ENCODE assay signal across 10 cellular contexts in the genomic region with DNA sequence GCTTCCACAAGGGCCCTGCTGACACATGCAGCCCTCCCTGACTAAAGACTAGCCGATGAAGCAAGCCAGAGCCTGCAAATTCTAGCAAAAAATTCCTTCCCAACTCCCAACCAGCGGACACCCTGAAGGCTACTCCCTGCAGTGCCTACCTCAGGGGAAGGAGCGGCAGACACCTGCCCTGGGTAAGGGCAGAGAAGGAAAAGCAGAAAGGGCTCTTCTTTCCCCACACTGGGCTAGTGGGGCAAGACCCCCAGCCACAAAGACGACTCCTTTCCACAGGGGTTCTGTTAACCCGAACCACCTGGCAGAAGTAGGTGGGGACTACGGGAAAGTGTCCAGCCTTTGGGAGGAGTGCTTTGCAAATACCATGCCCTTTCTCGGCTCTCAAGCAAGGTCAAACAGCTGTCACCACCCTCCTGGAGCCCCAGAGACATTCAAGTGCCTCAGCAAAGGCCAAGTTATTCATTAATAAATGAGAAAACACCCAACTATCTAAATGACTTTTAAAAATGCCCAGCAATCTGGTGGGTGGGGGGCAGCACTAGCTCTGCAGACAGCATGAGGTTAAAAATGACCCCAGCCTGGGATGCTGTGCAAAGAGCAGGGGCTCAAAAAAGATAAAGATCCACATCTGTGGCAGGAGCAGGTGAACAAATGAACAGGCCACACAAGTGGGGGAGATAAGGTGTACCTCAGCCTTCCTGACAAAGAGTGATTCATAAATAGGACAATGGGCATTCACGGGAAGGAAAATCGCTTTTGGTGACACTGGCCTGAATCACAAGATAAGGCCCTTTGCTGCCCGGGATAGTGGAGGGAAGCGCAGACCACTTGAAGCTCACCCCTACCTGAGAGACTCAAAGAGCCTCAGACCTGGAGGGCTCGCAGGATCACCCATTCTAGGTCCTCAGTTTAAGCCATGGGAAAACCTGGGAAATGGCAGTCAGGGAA. TPM values are rescaled to one million over a fixed set of nuclear protein-coding genes. Genes with fewer than 3 reads are reported as not detected.
DNase-seq lines count a peak whose midpoint lies in the region; ATAC-seq, FAIRE-seq and TF ChIP-seq lines count a peak whose summit lies in the region.
"Had no signal": no experiment of that assay in that cellular context is flagged by ENCODE, and none has a peak within 500 bp of the region (broad histone marks: within the 10 kb centered on the region; RNA-seq: fewer than 3 reads in every experiment).

No MANE protein-coding gene starts in this region.

- peaks cover 66 to 82% of the 10 kb centered on the region in 2 donors for H3K36me3 Mint-ChIP-seq in CD14-positive monocyte

- H3K9me2 ChIP-seq in HCT116 (ENCODE audit: insufficient read depth): no peaks in the 10 kb centered on the region

- H3K27me3 ChIP-seq in HCT116 (ENCODE audit: insufficient read depth, low read length) (no peaks in the 10 kb centered on the region), K562 (ENCODE audit: control insufficient read depth in 2 of 2, insufficient read depth in 2 of 2, low read length in 2 of 2) (no peaks in the 10 kb centered on the region), suprapubic skin (no peaks in the 10 kb centered on the region)

- no peak overlapping the region for H2AFZ ChIP-seq in HCT116 (ENCODE audit: low read depth, low read length, poor library complexity, severe bottlenecking)
- H2AFZ ChIP-seq in K562 (ENCODE audit: low read depth, low read length): no peak overlapping the region

- H3K4me3 ChIP-seq in HCT116 (replicated peaks in 1 of 2; ENCODE audit: low read depth in 1 of 2, low read length in 2 of 2) (no peak overlapping the region), K562 (no peak overlapping the region), suprapubic skin (no peak overlapping the region)

- H3K4me1 ChIP-seq in HCT116 (ENCODE audit: control insufficient read depth in 1 of 2, insufficient read depth in 2 of 2, low read length in 2 of 2) (peaks cover 44 to 61% of the 10 kb centered on the region in 2 experiments), K562 (replicated peaks in 1 of 2; ENCODE audit: control insufficient read depth in 2 of 2, insufficient read depth in 2 of 2, low read length in 2 of 2) (peaks cover 27 to 50% of the 10 kb centered on the region in 2 experiments), suprapubic skin (peaks cover 73% of the 10 kb centered on the region)

- H3K9ac ChIP-seq in HCT116 (ENCODE audit: low read length) (peak overlapping the region; percentile 56), K562 (ENCODE audit: insufficient read depth in 1 of 2, low read depth in 2 of 2, low read length in 2 of 2) (0 out of 4 replicates have a peak overlapping the region, but pooled peaks of 1 of the 2 experiments have one; percentile 7)

- H3K27ac ChIP-seq in HCT116 (ENCODE audit: low read depth, low read length): peak overlapping the region; percentile 36
- H3K27ac ChIP-seq in K562 (ENCODE audit: extremely low read depth, low read depth, low read length): no peak overlapping the region
- H3K27ac ChIP-seq in suprapubic skin: peak overlapping the region; percentile 34

- no peaks in the 10 kb centered on the region for H3K9me3 Mint-ChIP-seq in CD14-positive monocyte
- H3K9me3 Mint-ChIP-seq: dendritic cell treated with granulocyte-macrophage colony-stimulating factor and Interleukin-4, amounts not matched to agents 40 ng/mL and 50 ng/mL, for 4 days had no signal

- H3K36me3 ChIP-seq in HCT116 (ENCODE audit: control insufficient read depth in 1 of 2, insufficient read depth in 2 of 2, low read length in 2 of 2) (peaks cover 8 to 16% of the 10 kb centered on the region in 2 experiments; a peak in 2 of 4 replicates), K562 (ENCODE audit: control insufficient read depth, insufficient read depth, low read length) (peaks cover 88% of the 10 kb centered on the region), suprapubic skin (peaks cover 22% of the 10 kb centered on the region)

- in situ Hi-C loops in K562 (cut with MboI): no loop called here

- peaks cover 20% of the 10 kb centered on the region; the same call in 1 of the 2 replicates for H4K20me1 ChIP-seq in HCT116 (ENCODE audit: insufficient read depth)
- H4K20me1 ChIP-seq in K562 (replicated peaks; ENCODE audit: control insufficient read depth, insufficient read depth, low read length): peaks cover 84% of the 10 kb centered on the region

- H3K27ac Mint-ChIP-seq in CD14-positive monocyte: peak overlapping the region in 3 of 7 donors; percentile 48 to 82 (median 55)
- H3K27ac Mint-ChIP-seq: dendritic cell treated with granulocyte-macrophage colony-stimulating factor and Interleukin-4, amounts not matched to agents 40 ng/mL and 50 ng/mL, for 4 days had no signal

- RAD21 ChIA-PET in HCT116 (lab: Charles Lee; ENCODE audit: low non-redundant PET in 1 of 2, low total read pairs in 2 of 2, uncharacterized antibody in 2 of 2, unreplicated experiment in 2 of 2): no interaction called here

- TF ChIP-seq EP300 in K562 (IDR thresholded peaks at IDR 0.05; ENCODE audit: low read length): no peak
- no peak for TF ChIP-seq EP300 in suprapubic skin (IDR thresholded peaks at IDR 0.05)

- H3K9me3 ChIP-seq in HCT116 (ENCODE audit: control insufficient read depth in 1 of 2, insufficient read depth in 1 of 2, low read depth in 1 of 2, low read length in 2 of 2) (no peaks in the 10 kb centered on the region), K562 (replicated peaks; ENCODE audit: control insufficient read depth, insufficient read depth, low read depth, low read length) (no peaks in the 10 kb centered on the region), suprapubic skin (no peaks in the 10 kb centered on the region)

- DNase-seq in HCT116 (ENCODE audit: low read depth, low spot score) (peak; percentile 68), K562 (ENCODE audit: extremely low read depth in 1 of 4, low spot score in 3 of 4) (no peak), left colon (peak; percentile 61 to 69), suprapubic skin (ENCODE audit: low spot score in 2 of 2) (peak in 1 of 2 donors; percentile 47), HTR-8/SVneo (ENCODE audit: insufficient read length, low spot score) (no peak), CD14-positive monocyte (ENCODE audit: low spot score) (no peak), NCI-H1048 (lab: John Stamatoyannopoulos, UW) (no peak)
- DNase-seq: activated CD4-positive, alpha-beta T cell treated with anti-CD3 and anti-CD28 coated beads for 48 hours; NCI-H345 had no signal

- ATAC-seq in HCT116 (peak; percentile 43), K562 (no peak), left colon (peak; percentile 53)

- TF ChIP-seq CTCF in HCT116 (IDR thresholded peaks at IDR 0.05 in 2 of 3, conservative IDR thresholded peaks at IDR 0.05 in 1 of 3; ENCODE audit: borderline replicate concordance in 1 of 3, insufficient read depth in 1 of 3, low read depth in 2 of 3, low read length in 2 of 3) (no peak), K562 (IDR thresholded peaks at IDR 0.05 in 2 of 3, conservative IDR thresholded peaks at IDR 0.05 in 1 of 3; ENCODE audit: insufficient read depth in 2 of 3, low read depth in 1 of 3, low read length in 3 of 3) (no peak), suprapubic skin (IDR thresholded peaks at IDR 0.05) (no peak), CD14-positive monocyte (IDR thresholded peaks at IDR 0.05) (no peak)

- POLR2A ChIA-PET in HCT116 (lab: Charles Lee): no interaction called here
- POLR2A ChIA-PET in K562 (lab: Yijun Ruan, JAX): interaction anchor here (0.7 to 1.7 kb wide), 4 partner anchors 8 to 45 kb away, joined by 4 to 10 read pairs (median 5); no protein-coding TSS in a partner anchor

- 80% methylated on average over 12 of the region's 12 CpGs for WGBS in K562 (ENCODE audit: insufficient coverage, low coverage, missing lambda C conversion rate)
- WGBS in suprapubic skin: 60% methylated on average over 10 of the region's 12 CpGs

- H3K4me3 Mint-ChIP-seq in CD14-positive monocyte: no peak overlapping the region
- H3K4me3 Mint-ChIP-seq: dendritic cell treated with granulocyte-macrophage colony-stimulating factor and Interleukin-4, amounts not matched to agents 40 ng/mL and 50 ng/mL, for 4 days had no signal

- peaks cover 75% of the 10 kb centered on the region for H3K4me1 Mint-ChIP-seq in CD14-positive monocyte

- no peak for FAIRE-seq in K562 (lab: Jason Lieb, UNC)
- no peak for FAIRE-seq in HTR-8/SVneo (lab: Jason Lieb, UNC)

- no TSS peak for BruUV-seq in HCT116 (replicated peaks; lab: Mats Ljungman, UMichigan)
- BruUV-seq in K562 (replicated peaks; lab: Mats Ljungman, UMichigan): no TSS peak

- no peak for TF ChIP-seq POLR2A in HCT116 (IDR thresholded peaks at IDR 0.05; ENCODE audit: borderline replicate concordance, extremely low read depth, insufficient read depth, insufficient read length)
- no peak for TF ChIP-seq POLR2A in K562 (conservative IDR thresholded peaks at IDR 0.05)
- no peak for TF ChIP-seq POLR2A in suprapubic skin (IDR thresholded peaks at IDR 0.05)

- TF ChIP-seq RAD21 in HCT116 (IDR thresholded peaks at IDR 0.05; ENCODE audit: low read depth) (no peak), K562 (CRISPR knock-in tag; conservative IDR thresholded peaks at IDR 0.05 in 1 of 2, IDR thresholded peaks at IDR 0.05 in 1 of 2) (no peak)

- H3K4me2 ChIP-seq in HCT116 (ENCODE audit: low read length) (peak overlapping the region; percentile 63), K562 (ENCODE audit: insufficient read depth, low read length) (no peak overlapping the region)

- intact Hi-C loops in HCT116 (cut with micrococcal nuclease): no loop called here
- intact Hi-C loops in K562 (cut with micrococcal nuclease): no loop called here
- intact Hi-C loops in left colon (cut with DNase I, micrococcal nuclease): no loop called here
- intact Hi-C loops in CD14-positive monocyte (cut with micrococcal nuclease): no loop called here

- peaks cover 37% of the 10 kb centered on the region for H3K9me1 ChIP-seq in K562 (ENCODE audit: control insufficient read depth, insufficient read depth, low read length)

- H3K79me2 ChIP-seq in HCT116 (ENCODE audit: insufficient read depth, low read length) (peaks cover 96% of the 10 kb centered on the region), K562 (ENCODE audit: control insufficient read depth, insufficient read depth, low read length) (peaks cover 95% of the 10 kb centered on the region)

- CTCF ChIA-PET in HCT116 (lab: Charles Lee): interaction anchor here (1.5 kb wide), 1 partner anchor 8 kb away, joined by 8 read pairs; no protein-coding TSS in a partner anchor
- CTCF ChIA-PET in K562 (lab: Yijun Ruan, JAX; ENCODE audit: low intra/inter-chr PET ratio): no interaction called here

- H3K27me3 Mint-ChIP-seq in CD14-positive monocyte (ENCODE audit: low read depth in 3 of 3): no peaks in the 10 kb centered on the region
- H3K27me3 Mint-ChIP-seq: dendritic cell treated with granulocyte-macrophage colony-stimulating factor and Interleukin-4, amounts not matched to agents 40 ng/mL and 50 ng/mL, for 4 days had no signal

RNA-seq across cellular contexts. Expression of gene CCDC12, which starts 33.0 kb away (rescaled TPM):
- 46.5 TPM for total RNA-seq in HCT116 (2021; ENCODE audit: unreplicated experiment)
- polyA plus RNA-seq in HCT116 (2012): 53.5 and 55.3 TPM in 2 replicates
- 140 and 232 TPM in 2 replicates for total RNA-seq in K562 (2011; cell fraction: chromatin; rRNA removed; ENCODE audit: low replicate concordance)
- 143 and 148 TPM in 2 replicates for total RNA-seq in K562 (2011; cell fraction: nucleolus; rRNA removed)
- 188 and 262 TPM in 2 replicates for total RNA-seq in K562 (2011; cell fraction: nucleoplasm; rRNA removed)
- total RNA-seq in K562 (2014; rRNA removed): 99.0 and 101 TPM in 2 replicates
- 44.4 and 63.0 TPM in 2 replicates for total RNA-seq in K562 (2014; rRNA removed; fragmentation: Illumina TruSeq; extraction: Trizol)
- 104 and 115 TPM in 2 replicates for total RNA-seq in K562 (2015; rRNA removed; fragmentation: Illumina TruSeq; extraction: Trizol)
- total RNA-seq in K562 (2021): 75.2 and 86.9 TPM in 2 replicates
- polyA plus RNA-seq in K562 (2011; rRNA removed): 47.8 and 54.0 TPM in 2 replicates
- 53.0 and 53.5 TPM in 2 replicates for polyA plus RNA-seq in K562 (2011; cell fraction: cytosol; rRNA removed)
- polyA plus RNA-seq in K562 (2011; cell fraction: nucleus; rRNA removed): 82.0 and 85.3 TPM in 2 replicates
- 77.1 and 114 TPM in 2 replicates for polyA plus RNA-seq in K562 (2012)
- polyA plus RNA-seq in K562 (2014; fragmentation: Illumina TruSeq; extraction: Trizol): 105 and 127 TPM in 2 replicates
- polyA plus RNA-seq in K562 (2014; fragmentation: Nextera tagmentation; extraction: Ambion mirVana): 10 to 100 TPM in 1 of 2 experiments, 1 to 10 TPM in 1; 8.9 to 20.9 TPM
- polyA plus RNA-seq in K562 (2014; rRNA removed): 100 and 201 TPM in 2 replicates
- 50.3 and 53.4 TPM in 2 replicates for polyA minus RNA-seq in K562 (2011; rRNA and poly(A)+ RNA removed)
- 17.4 and 21.1 TPM in 2 replicates for polyA minus RNA-seq in K562 (2011; cell fraction: cytosol; rRNA and poly(A)+ RNA removed)
- polyA minus RNA-seq in K562 (2011; cell fraction: nucleus; rRNA and poly(A)+ RNA removed): 81.3 and 87.3 TPM in 2 replicates
- total RNA-seq in left colon: 10 to 100 TPM; 40.0 to 54.4 TPM
- total RNA-seq in suprapubic skin: 10 to 100 TPM; 56.1 to 86.8 (median 81.6) TPM
- 10 to 100 TPM; 50.1 to 55.8 TPM for polyA plus RNA-seq in CD14-positive monocyte

RNA-seq across cellular contexts. Expression of gene NBEAL2, which starts 36.0 kb away (rescaled TPM):
- total RNA-seq in HCT116 (2021; ENCODE audit: unreplicated experiment) (72.9 TPM), K562 (2014; rRNA removed) (41.3 and 45.2 TPM in 2 replicates), K562 (2014; rRNA removed; fragmentation: Illumina TruSeq; extraction: Trizol) (12.3 and 16.0 TPM in 2 replicates), K562 (2015; rRNA removed; fragmentation: Illumina TruSeq; extraction: Trizol) (23.7 and 23.9 TPM in 2 replicates), K562 (2021) (89.3 and 114 TPM in 2 replicates), left colon (10 to 100 TPM; 51.4 to 98.1 TPM), suprapubic skin (100 to 1,000 TPM; 317 to 865 (median 347) TPM)
- 55.2 and 61.9 TPM in 2 replicates for polyA plus RNA-seq in HCT116 (2012)
- 322 and 1,090 TPM in 2 replicates for total RNA-seq in K562 (2011; cell fraction: chromatin; rRNA removed; ENCODE audit: low replicate concordance)
- 555 and 597 TPM in 2 replicates for total RNA-seq in K562 (2011; cell fraction: nucleolus; rRNA removed)
- 365 and 370 TPM in 2 replicates for total RNA-seq in K562 (2011; cell fraction: nucleoplasm; rRNA removed)
- polyA plus RNA-seq in K562 (2011; rRNA removed) (29.6 and 50.4 TPM in 2 replicates), K562 (2014; fragmentation: Illumina TruSeq; extraction: Trizol) (46.4 and 62.1 TPM in 2 replicates), K562 (2014; fragmentation: Nextera tagmentation; extraction: Ambion mirVana) (under 1 TPM; 0.06 to 0.24 TPM), K562 (2014; rRNA removed) (67.5 and 85.5 TPM in 2 replicates), CD14-positive monocyte (10 to 100 TPM; 10.4 to 17.3 TPM)
- polyA plus RNA-seq in K562 (2011; cell fraction: cytosol; rRNA removed): 25.6 and 45.5 TPM in 2 replicates
- 557 and 843 TPM in 2 replicates for polyA plus RNA-seq in K562 (2011; cell fraction: nucleus; rRNA removed)
- polyA plus RNA-seq in K562 (2012): 66.4 and 174 TPM in 2 replicates
- 8.6 and 16.8 TPM in 2 replicates for polyA minus RNA-seq in K562 (2011; rRNA and poly(A)+ RNA removed)
- polyA minus RNA-seq in K562 (2011; cell fraction: cytosol; rRNA and poly(A)+ RNA removed): 23.5 and 26.4 TPM in 2 replicates
- 104 and 118 TPM in 2 replicates for polyA minus RNA-seq in K562 (2011; cell fraction: nucleus; rRNA and poly(A)+ RNA removed)

Comparison
In these comparisons a context has a peak if more than half of its experiments do, and no peak if none do; other contexts are left out.
1. DNase-seq: peak in HCT116 (single experiment) and left colon (2 of 2); none in K562 (0 of 4), HTR-8/SVneo (single experiment), CD14-positive monocyte (single experiment) and NCI-H1048 (single experiment).
2. Of the 22 proteins assayed by ChIP-seq in both K562 and HCT116: peak only in K562: none; only in HCT116: CBX3, MAX and SP1; in both: FOSL1; in neither: 18.